In the genomic region with DNA sequence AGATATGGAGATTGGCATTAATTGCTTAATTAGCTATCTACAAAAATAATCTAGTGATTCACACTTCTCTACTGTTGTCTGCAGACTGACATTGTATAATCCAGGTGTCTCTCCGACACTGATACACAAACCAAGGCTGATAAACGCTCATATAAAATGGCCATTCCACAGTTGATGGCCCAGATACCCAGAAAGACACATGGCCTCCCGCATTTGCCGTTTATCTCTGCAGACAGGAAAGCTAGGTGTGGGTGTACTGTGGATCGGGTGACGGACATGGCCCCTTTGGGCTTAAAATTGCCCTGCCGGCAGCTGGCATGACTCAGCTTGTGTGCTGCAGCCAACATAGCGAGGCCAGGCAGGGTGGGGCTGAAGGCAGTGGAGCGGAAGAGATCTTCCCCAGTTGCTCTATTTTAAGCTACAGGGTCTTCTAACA, we compare ENCODE assay signal across 8 cellular contexts. TPM values are rescaled to one million over a fixed set of nuclear protein-coding genes. Genes with fewer than 3 reads are reported as not detected.
DNase-seq lines count a peak whose midpoint lies in the region; ATAC-seq and TF ChIP-seq lines count a peak whose summit lies in the region.

No MANE protein-coding gene starts in this region.

- H3K27me3 ChIP-seq in heart right ventricle (peaks cover 0 to 3% (median 0%) of the 10 kb centered on the region in 7 donors), thyroid gland (no peaks in the 10 kb centered on the region)

- peaks cover 30% of the 10 kb centered on the region for H3K4me1 Mint-ChIP-seq in activated T-cell treated with anti-CD3 and anti-CD28 coated beads, Interleukin-2, amount 50 U/mL, for 24 hours (ENCODE audit: low read depth)

- TF ChIP-seq CTCF in heart right ventricle (IDR thresholded peaks at IDR 0.05) (no peak), thyroid gland (IDR thresholded peaks at IDR 0.05) (no peak)

- peak overlapping the region in 1 of 10 donors; percentile 15 for H3K4me3 ChIP-seq in heart right ventricle
- H3K4me3 ChIP-seq in thyroid gland (replicated peaks in 1 of 3) = no peak overlapping the region

- no peak overlapping the region for H3K27ac Mint-ChIP-seq in activated T-cell treated with anti-CD3 and anti-CD28 coated beads, Interleukin-2, amount 50 U/mL, for 24 hours

- TF ChIP-seq POLR2A in thyroid gland (IDR thresholded peaks at IDR 0.05) = peak in 1 of 2 donors; percentile 13

- DNase-seq in stimulated activated CD4-positive, alpha-beta T cell treated with anti-CD3 and anti-CD28 coated beads, Interleukin-15, amount 100 ng/mL, for 24 hours = peak; percentile 24
- no peak for DNase-seq in stimulated activated CD4-positive, alpha-beta T cell treated with anti-CD3 and anti-CD28 coated beads, Interleukin-2, amount 100 ng/mL, for 48 hours
- DNase-seq in NAMALWA (ENCODE audit: low spot score) = peak; percentile 61
- DNase-seq in SKM-1 treated with dmso at 0.1 percent for 144 hours (lab: John Stamatoyannopoulos, UW; ENCODE audit: unreplicated experiment) = peak; percentile 46
- DNase-seq in heart right ventricle = peak in 1 of 2 donors; percentile 28
- peak; percentile 74 to 91 for DNase-seq in thyroid gland
- no peak for DNase-seq in activated T-cell treated with anti-CD3 and anti-CD28 coated beads, Interleukin-2, amount 50 U/mL, for 24 hours

- no peaks in the 10 kb centered on the region for H3K36me3 ChIP-seq in heart right ventricle
- H3K36me3 ChIP-seq in thyroid gland = no peaks in the 10 kb centered on the region

- H3K27ac ChIP-seq in heart right ventricle (peak overlapping the region in 1 of 10 donors; percentile 5), thyroid gland (peak overlapping the region; percentile 11 to 69 (median 64))

- ATAC-seq in HG02623 (IDR thresholded peaks at IDR 0.05; ENCODE audit: unreplicated experiment) (peak; percentile 41), heart right ventricle (peak; percentile 43 to 92 (median 72))

- H3K9me3 ChIP-seq in heart right ventricle (peaks cover 0 to under 1% (median 0%) of the 10 kb centered on the region in 11 donors), thyroid gland (no peaks in the 10 kb centered on the region)

- intact Hi-C loops in heart right ventricle (cut with DNase I) (no loop called here), thyroid gland (cut with DNase I) (no loop called here)

- H3K36me3 Mint-ChIP-seq in activated T-cell treated with anti-CD3 and anti-CD28 coated beads, Interleukin-2, amount 50 U/mL, for 24 hours (ENCODE audit: low read depth) = no peaks in the 10 kb centered on the region

- H3K4me3 Mint-ChIP-seq in activated T-cell treated with anti-CD3 and anti-CD28 coated beads, Interleukin-2, amount 50 U/mL, for 24 hours = no peak overlapping the region

- H3K27me3 Mint-ChIP-seq in activated T-cell treated with anti-CD3 and anti-CD28 coated beads, Interleukin-2, amount 50 U/mL, for 24 hours = peaks cover 6% of the 10 kb centered on the region

- H3K9me3 Mint-ChIP-seq in activated T-cell treated with anti-CD3 and anti-CD28 coated beads, Interleukin-2, amount 50 U/mL, for 24 hours = no peaks in the 10 kb centered on the region

- WGBS in heart right ventricle, 2 donors = 22 to 24% methylated on average over 9 of the region's 9 CpGs
- 30 to 47% methylated on average over 9 of the region's 9 CpGs for WGBS in thyroid gland, 2 donors

- peaks cover 0 to 20% (median 0%) of the 10 kb centered on the region in 9 donors for H3K4me1 ChIP-seq in heart right ventricle
- peaks cover 9 to 23% of the 10 kb centered on the region in 2 donors for H3K4me1 ChIP-seq in thyroid gland

RNA-seq across cellular contexts. Expression of gene PMAIP1, which starts 18.5 kb away (rescaled TPM):
- total RNA-seq in heart right ventricle (1 to 10 TPM in 1 of 10 donors, under 1 TPM in 6, not detected in 3; 0.18 to 1.8 (median 0.40) TPM), thyroid gland (1 to 10 TPM; 1.1 to 2.3 (median 1.6) TPM)
- under 1 TPM; 0.22 to 0.32 TPM for polyA plus RNA-seq in heart right ventricle

Comparison
In these comparisons a context has a peak if more than half of its experiments do, and no peak if none do; other contexts are left out.
1. DNase-seq: peak in stimulated activated CD4-positive, alpha-beta T cell treated with anti-CD3 and anti-CD28 coated beads, Interleukin-15, amount 100 ng/mL, for 24 hours (single experiment), NAMALWA (single experiment), SKM-1 treated with dmso at 0.1 percent for 144 hours (single experiment) and thyroid gland (2 of 2); none in stimulated activated CD4-positive, alpha-beta T cell treated with anti-CD3 and anti-CD28 coated beads, Interleukin-2, amount 100 ng/mL, for 48 hours (0 of 2) and activated T-cell treated with anti-CD3 and anti-CD28 coated beads, Interleukin-2, amount 50 U/mL, for 24 hours (single experiment).